ENCODE assay signal across 2 cellular contexts in genomic region chr21:34728479-34728878, GRCh38.
TF ChIP-seq lines count a peak whose summit lies in the region.

No MANE protein-coding gene starts in this region.

TF ChIP-seq in liver, 16 proteins besides CTCF, POLR2A, EP300 and RAD21:
- TF ChIP-seq HNF4A (conservative IDR thresholded peaks at IDR 0.05) (peak; percentile 36 to 55), REST (IDR thresholded peaks at IDR 0.05) (no peak), RXRA (IDR thresholded peaks at IDR 0.05) (peak; percentile 52 to 64)

TF ChIP-seq in HepG2, 621 proteins besides CTCF, POLR2A, EP300 and RAD21:
- TF ChIP-seq ZNF557 (CRISPR knock-in tag; IDR thresholded peaks at IDR 0.05) (no peak), ARNTL (CRISPR knock-in tag; IDR thresholded peaks at IDR 0.05) (no peak), RFXAP (CRISPR knock-in tag; IDR thresholded peaks at IDR 0.05; ENCODE audit: borderline replicate concordance) (no peak), CREB3 (CRISPR knock-in tag; IDR thresholded peaks at IDR 0.05) (no peak), PCBP2 (optimal IDR thresholded peaks at IDR 0.05; ENCODE audit: low read depth, low read length, poor library complexity, severe bottlenecking) (no peak), MEF2D (CRISPR knock-in tag; IDR thresholded peaks at IDR 0.05) (no peak)
